In the genomic region with DNA sequence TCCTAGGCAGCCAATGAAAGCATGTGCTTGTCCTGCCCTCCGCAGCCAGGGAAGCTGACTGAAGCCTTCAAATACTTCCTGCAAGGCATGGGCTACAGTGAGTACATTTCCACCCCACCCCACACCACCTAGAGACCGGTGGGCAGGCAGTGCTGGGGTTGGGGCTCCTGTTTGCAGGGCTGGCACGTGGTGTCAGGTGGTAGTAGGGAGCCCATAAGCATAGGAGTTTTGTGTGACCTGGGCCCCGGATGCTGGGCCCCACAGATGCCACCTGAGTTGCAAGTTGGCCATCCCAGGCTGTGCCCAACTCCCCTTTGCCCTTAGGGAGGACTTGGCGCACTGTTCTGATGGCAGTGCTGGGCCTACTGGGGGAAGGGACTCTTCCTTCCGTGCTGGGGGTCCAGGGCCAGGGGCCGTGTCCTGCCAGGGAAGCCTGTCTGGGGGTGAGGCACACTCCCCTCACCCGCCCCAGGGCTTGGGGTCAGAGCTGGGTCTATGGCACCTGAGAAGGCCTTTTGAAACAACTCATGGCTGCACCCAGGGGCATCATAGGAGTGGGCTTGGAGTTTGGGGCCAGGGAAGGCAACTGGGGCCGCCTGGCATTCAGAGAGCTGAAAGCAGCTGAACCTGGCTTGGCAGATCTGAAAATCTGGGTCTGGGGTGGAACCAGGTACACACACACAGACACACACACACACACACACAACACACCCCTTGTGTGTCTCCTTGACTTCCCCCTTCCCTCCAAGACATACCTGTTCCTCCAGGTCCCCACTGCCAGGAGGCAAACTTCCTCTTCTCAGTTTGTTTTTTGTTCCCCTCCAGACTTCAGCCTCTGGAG, we compare ENCODE assay signal across 27 cellular contexts. TPM values are rescaled to one million over a fixed set of nuclear protein-coding genes. Genes with fewer than 3 reads are reported as not detected.
A peak's percentile ranks its signal among the peaks of the same experiment; 100 is the strongest.
DNase-seq lines count a peak whose midpoint lies in the region; ATAC-seq and TF ChIP-seq lines count a peak whose summit lies in the region.
"Had no signal": no experiment of that assay in that cellular context is flagged by ENCODE, and none has a peak within 500 bp of the region (broad histone marks: within the 10 kb centered on the region; RNA-seq: fewer than 3 reads in every experiment).

No MANE protein-coding gene starts in this region.

- H3K4me1 Mint-ChIP-seq in activated T-cell treated with anti-CD3 and anti-CD28 coated beads, Interleukin-2, amount 50 U/mL, for 24 hours (ENCODE audit: low read depth), result peaks cover 9% of the 10 kb centered on the region

- TF ChIP-seq POLR2A in Peyer's patch (IDR thresholded peaks at IDR 0.05), result no peak

- no peak for ATAC-seq in left lobe of liver
- no peak for ATAC-seq in GM18520 (IDR thresholded peaks at IDR 0.05; ENCODE audit: unreplicated experiment)
- no peak for ATAC-seq in GM21526 (IDR thresholded peaks at IDR 0.05; ENCODE audit: low FRiP score, unreplicated experiment)
- ATAC-seq: effector memory CD8-positive, alpha-beta T cell; esophagus mucosa; heart left ventricle; PC-3; Right ventricle myocardium inferior had no signal

- no peak overlapping the region for H3K4me3 ChIP-seq in Peyer's patch
- H3K4me3 ChIP-seq: colonic mucosa, heart left ventricle, smooth muscle cell had no signal

- no peaks in the 10 kb centered on the region for H3K27me3 Mint-ChIP-seq in activated T-cell treated with anti-CD3 and anti-CD28 coated beads, Interleukin-2, amount 50 U/mL, for 24 hours
- H3K27me3 Mint-ChIP-seq: activated naive CD4-positive, alpha-beta T cell treated with anti-CD3 and anti-CD28 coated beads, Interleukin-2, amount 50 U/mL, for 24 hours; CD4-positive, alpha-beta memory T cell; effector memory CD8-positive, alpha-beta T cell had no signal

- H3K27me3 ChIP-seq in Peyer's patch, result no peaks in the 10 kb centered on the region
- H3K27me3 ChIP-seq: colonic mucosa, heart left ventricle had no signal

- peak; percentile 24 for DNase-seq in activated T-cell treated with anti-CD3 and anti-CD28 coated beads, Interleukin-2, amount 50 U/mL, for 24 hours
- DNase-seq in activated T-cell treated with anti-CD3 and anti-CD28 coated beads for 4 hours (no peak), Peyer's patch (peak in 2 of 3 donors; percentile 7 to 38), left lobe of liver (ENCODE audit: low spot score) (peak; percentile 31), NCI-H526 (lab: John Stamatoyannopoulos, UW) (no peak)
- peak; percentile 15 for DNase-seq in stimulated activated CD8-positive, alpha-beta memory T cell treated with anti-CD3 and anti-CD28 coated beads, Interleukin-4, amount 100 ng/mL, for 48 hours
- DNase-seq: activated CD4-positive, alpha-beta T cell treated with anti-CD3 and anti-CD28 coated beads for 4 hours; amygdala; colonic mucosa; effector memory CD8-positive, alpha-beta T cell; EL; foreskin fibroblast; GOT3; heart left ventricle; NCI-H1694; NCI-H2171; NCI-H510A treated with DMSO at 0.1 percent for 48 hours; PC-3; retina; T-helper 2 cell had no signal

- peaks cover 21% of the 10 kb centered on the region for H3K36me3 Mint-ChIP-seq in activated T-cell treated with anti-CD3 and anti-CD28 coated beads, Interleukin-2, amount 50 U/mL, for 24 hours (ENCODE audit: low read depth)
- H3K36me3 Mint-ChIP-seq: CD4-positive, alpha-beta memory T cell had no signal

- no peaks in the 10 kb centered on the region for H3K36me3 ChIP-seq in Peyer's patch
- H3K36me3 ChIP-seq: colonic mucosa had no signal

- H3K27ac Mint-ChIP-seq in activated T-cell treated with anti-CD3 and anti-CD28 coated beads, Interleukin-2, amount 50 U/mL, for 24 hours, result no peak overlapping the region
- H3K27ac Mint-ChIP-seq: activated naive CD4-positive, alpha-beta T cell treated with anti-CD3 and anti-CD28 coated beads, Interleukin-2, amount 50 U/mL, for 24 hours; CD4-positive, alpha-beta memory T cell; effector memory CD8-positive, alpha-beta T cell had no signal

- H3K4me3 Mint-ChIP-seq in activated T-cell treated with anti-CD3 and anti-CD28 coated beads, Interleukin-2, amount 50 U/mL, for 24 hours, result no peak overlapping the region
- H3K4me3 Mint-ChIP-seq: activated naive CD4-positive, alpha-beta T cell treated with anti-CD3 and anti-CD28 coated beads, Interleukin-2, amount 50 U/mL, for 24 hours; CD4-positive, alpha-beta memory T cell; effector memory CD8-positive, alpha-beta T cell had no signal

- no peaks in the 10 kb centered on the region for H3K9me3 ChIP-seq in Peyer's patch
- H3K9me3 ChIP-seq: colonic mucosa, heart left ventricle had no signal

- no peak overlapping the region for H3K27ac ChIP-seq in Peyer's patch
- H3K27ac ChIP-seq: colonic mucosa had no signal

- H3K4me1 ChIP-seq in Peyer's patch, result peaks cover 0 to 7% (median 0%) of the 10 kb centered on the region in 4 donors
- H3K4me1 ChIP-seq: colonic mucosa had no signal

- no peak for TF ChIP-seq CTCF in Peyer's patch (IDR thresholded peaks at IDR 0.05)

- H3K9me3 Mint-ChIP-seq in activated T-cell treated with anti-CD3 and anti-CD28 coated beads, Interleukin-2, amount 50 U/mL, for 24 hours, result no peaks in the 10 kb centered on the region
- H3K9me3 Mint-ChIP-seq: activated naive CD4-positive, alpha-beta T cell treated with anti-CD3 and anti-CD28 coated beads, Interleukin-2, amount 50 U/mL, for 24 hours; CD4-positive, alpha-beta memory T cell; effector memory CD8-positive, alpha-beta T cell had no signal

RNA-seq across cellular contexts. Expression of gene SETD6, which starts 5.8 kb away (rescaled TPM):
- total RNA-seq in Peyer's patch (10 to 100 TPM; 27.3 to 60.5 (median 34.4) TPM), left lobe of liver (13.5 TPM)

RNA-seq across cellular contexts. Expression of gene NDRG4, which starts 9.5 kb away (rescaled TPM):
- total RNA-seq in Peyer's patch (1 to 10 TPM in 3 of 4 donors, not detected in 1; 2.1 to 7.1 (median 4.9) TPM), left lobe of liver (2.4 TPM)

Comparison
In these comparisons a context has a peak if more than half of its experiments do, and no peak if none do; other contexts are left out.
1. DNase-seq: peak in activated T-cell treated with anti-CD3 and anti-CD28 coated beads, Interleukin-2, amount 50 U/mL, for 24 hours (single experiment), Peyer's patch (2 of 3), left lobe of liver (single experiment) and stimulated activated CD8-positive, alpha-beta memory T cell treated with anti-CD3 and anti-CD28 coated beads, Interleukin-4, amount 100 ng/mL, for 48 hours (single experiment); none in activated T-cell treated with anti-CD3 and anti-CD28 coated beads for 4 hours (single experiment) and NCI-H526 (0 of 2).